Comparison of ENCODE assay signal across 9 cellular contexts in genomic region chr7:22726849-22727792, GRCh38. TPM values are rescaled to one million over a fixed set of nuclear protein-coding genes. Genes with fewer than 3 reads are reported as not detected.
A peak's percentile ranks its signal among the peaks of the same experiment; 100 is the strongest.
DNase-seq lines count a peak whose midpoint lies in the region; ATAC-seq and TF ChIP-seq lines count a peak whose summit lies in the region.
"Had no signal": no experiment of that assay in that cellular context is flagged by ENCODE, and none has a peak within 500 bp of the region (broad histone marks: within the 10 kb centered on the region; RNA-seq: fewer than 3 reads in every experiment).

IL6 (plus strand) TSS chr7:22727200; CDS start chr7:22727263, 63 bp downstream.

- H3K4me3 Mint-ChIP-seq in CD4-positive, CD25-positive, alpha-beta regulatory T cell = peak within 1 kb of the TSS in 3 of 4 donors; percentile 2 to 78 (median 73)
- H3K4me3 Mint-ChIP-seq in MCF 10A (ENCODE audit: unreplicated experiment) = peak within 1 kb of the TSS; percentile 72

- no peak within 1 kb of the TSS for H3K27ac Mint-ChIP-seq in CD4-positive, CD25-positive, alpha-beta regulatory T cell
- H3K27ac Mint-ChIP-seq in MCF 10A (ENCODE audit: low read depth, unreplicated experiment) = peak within 1 kb of the TSS; percentile 71

- peak; percentile 29 to 41 for ATAC-seq in CD4-positive, CD25-positive, alpha-beta regulatory T cell (ENCODE audit: low read depth in 2 of 2)
- ATAC-seq in Panc1 (no peak), HG03442 (IDR thresholded peaks at IDR 0.05; ENCODE audit: unreplicated experiment) (no peak), HG03565 (IDR thresholded peaks at IDR 0.05; ENCODE audit: unreplicated experiment) (no peak)

- in situ Hi-C loops in Panc1 (cut with HindIII; ENCODE audit: low pct_unique_long_range_greater_than_20kb, low sequenced_read_pairs) = no loop called here

- POLR2A ChIA-PET in Panc1 (lab: Charles Lee) = interaction anchor here (0.6 to 0.7 kb wide), 6 partner anchors 30 to 171 kb away, joined by 3 to 5 read pairs (median 4); no protein-coding TSS in a partner anchor
- POLR2A ChIA-PET in MCF 10A (lab: Yijun Ruan, JAX) = interaction anchor here (0.6 to 4.7 kb wide), 11 partner anchors 8 to 773 kb away, joined by 3 to 52 read pairs (median 4); no protein-coding TSS in a partner anchor

- H3K9me3 Mint-ChIP-seq in CD4-positive, CD25-positive, alpha-beta regulatory T cell = peaks cover 0 to 5% (median 0%) of the 10 kb centered on the region in 7 donors
- H3K9me3 Mint-ChIP-seq in MCF 10A (ENCODE audit: unreplicated experiment) = no peaks in the 10 kb centered on the region

- no peak within 1 kb of the TSS for H3K9ac ChIP-seq in HUES48 (ENCODE audit: low read depth, low read length)

- no peak within 1 kb of the TSS for H3K27ac ChIP-seq in CD4-positive, CD25-positive, alpha-beta regulatory T cell (ENCODE audit: insufficient read depth, low read length, poor library complexity, severe bottlenecking)
- H3K27ac ChIP-seq in HUES48 (ENCODE audit: low read depth, low read length) (peak within 1 kb of the TSS; percentile 72), Panc1 (ENCODE audit: low read length) (peak within 1 kb of the TSS; percentile 62), sigmoid colon (peak within 1 kb of the TSS; percentile 68 to 81 (median 73))
- H3K27ac ChIP-seq: HL-60 had no signal

- no peaks in the 10 kb centered on the region for H3K4me1 ChIP-seq in CD4-positive, CD25-positive, alpha-beta regulatory T cell (ENCODE audit: control insufficient read depth, insufficient read depth, low read length, poor library complexity, severe bottlenecking)
- peaks cover 32% of the 10 kb centered on the region for H3K4me1 ChIP-seq in HUES48 (ENCODE audit: control insufficient read depth, insufficient read depth, low read length)
- peaks cover 24% of the 10 kb centered on the region for H3K4me1 ChIP-seq in Panc1 (ENCODE audit: control insufficient read depth, insufficient read depth, low read length)
- peaks cover 0 to 62% (median 60%) of the 10 kb centered on the region in 4 donors for H3K4me1 ChIP-seq in sigmoid colon

- intact Hi-C loops in Panc1 (cut with micrococcal nuclease; ENCODE audit: unreplicated experiment) (loop anchor here (1.0 kb wide), 1 partner anchor 167 kb away; no protein-coding TSS in a partner anchor), MCF 10A (cut with micrococcal nuclease) (loop anchor here (1.0 to 5.0 kb wide), 5 partner anchors 55 to 167 kb away; no protein-coding TSS in a partner anchor), sigmoid colon (cut with DNase I) (loop anchor here (2.0 to 10.0 kb wide), 6 partner anchors 55 to 1302 kb away; partner anchors contain the start of gene SP4)

- H3K36me3 Mint-ChIP-seq in CD4-positive, CD25-positive, alpha-beta regulatory T cell = no peaks in the 10 kb centered on the region
- peaks cover 5% of the 10 kb centered on the region for H3K36me3 Mint-ChIP-seq in MCF 10A (ENCODE audit: insufficient read depth, unreplicated experiment)

- H3K4me3 ChIP-seq in CD4-positive, CD25-positive, alpha-beta regulatory T cell (ENCODE audit: low read depth, low read length) = no peak within 1 kb of the TSS
- H3K4me3 ChIP-seq in HUES48 (ENCODE audit: low read depth, low read length) (peak within 1 kb of the TSS; percentile 37), Panc1 (ENCODE audit: low read depth in 2 of 2, low read length in 2 of 2) (no peak within 1 kb of the TSS), sigmoid colon (peak within 1 kb of the TSS; percentile 11 to 44 (median 36))

- no peak for TF ChIP-seq CTCF in Panc1 (IDR thresholded peaks at IDR 0.05)
- no peak for TF ChIP-seq CTCF in MCF 10A (IDR thresholded peaks at IDR 0.05; ENCODE audit: unreplicated experiment)
- TF ChIP-seq CTCF in sigmoid colon (IDR thresholded peaks at IDR 0.05) = no peak

- no peak for TF ChIP-seq EP300 in sigmoid colon (IDR thresholded peaks at IDR 0.05)

- CTCF ChIA-PET in Panc1 (lab: Charles Lee) (interaction anchor here (0.6 to 7.6 kb wide), 7 partner anchors 55 to 410 kb away, joined by 3 to 98 read pairs (median 4); no protein-coding TSS in a partner anchor), MCF 10A (lab: Yijun Ruan, JAX) (interaction anchor here (0.6 to 16.9 kb wide), 35 partner anchors 9 to 1396 kb away, joined by 3 to 544 read pairs (median 3); no protein-coding TSS in a partner anchor)

- peaks cover 54% of the 10 kb centered on the region for H3K27me3 Mint-ChIP-seq in CD4-positive, CD25-positive, alpha-beta regulatory T cell
- H3K27me3 Mint-ChIP-seq in MCF 10A (ENCODE audit: insufficient read depth, unreplicated experiment) = no peaks in the 10 kb centered on the region

- H3K9me3 ChIP-seq in CD4-positive, CD25-positive, alpha-beta regulatory T cell (ENCODE audit: control insufficient read depth in 2 of 2, low read length in 2 of 2) = no peaks in the 10 kb centered on the region
- H3K9me3 ChIP-seq in HUES48 (ENCODE audit: control insufficient read depth, insufficient read depth, low read length) (no peaks in the 10 kb centered on the region), Panc1 (ENCODE audit: control insufficient read depth, insufficient read depth, low read depth, low read length) (no peaks in the 10 kb centered on the region; the same call in 1 of the 2 replicates), sigmoid colon (no peaks in the 10 kb centered on the region)

- no peak for TF ChIP-seq POLR2A in sigmoid colon (IDR thresholded peaks at IDR 0.05)

- DNase-seq in CD4-positive, CD25-positive, alpha-beta regulatory T cell = peak in 1 of 3 donors; percentile 26
- no peak for DNase-seq in Panc1 (ENCODE audit: low read depth, low spot score)
- peak; percentile 86 for DNase-seq in MCF 10A (ENCODE audit: unreplicated experiment)
- peak; percentile 74 for DNase-seq in iPS-NIHi7 (ENCODE audit: extremely low spot score)
- DNase-seq in sigmoid colon = peak; percentile 95

- H3K4me1 Mint-ChIP-seq in CD4-positive, CD25-positive, alpha-beta regulatory T cell = peaks cover 0 to 21% (median 13%) of the 10 kb centered on the region in 4 donors
- peaks cover 45% of the 10 kb centered on the region for H3K4me1 Mint-ChIP-seq in MCF 10A (ENCODE audit: insufficient read depth, unreplicated experiment)

- BruUV-seq in Panc1 (replicated peaks; lab: Mats Ljungman, UMichigan) = no TSS peak
- BruUV-seq in MCF 10A (replicated peaks; lab: Mats Ljungman, UMichigan) = TSS peak; percentile 67

- H3K27me3 ChIP-seq in CD4-positive, CD25-positive, alpha-beta regulatory T cell (ENCODE audit: control insufficient read depth, insufficient read depth, low read length) = peaks cover 3% of the 10 kb centered on the region
- H3K27me3 ChIP-seq in HUES48 (ENCODE audit: control insufficient read depth, insufficient read depth, low read length) (peaks cover 7% of the 10 kb centered on the region; the same call in 1 of the 2 replicates), Panc1 (ENCODE audit: control insufficient read depth, insufficient read depth, low read length) (no peaks in the 10 kb centered on the region), sigmoid colon (no peaks in the 10 kb centered on the region)

- H3K36me3 ChIP-seq in CD4-positive, CD25-positive, alpha-beta regulatory T cell (ENCODE audit: control insufficient read depth, insufficient read depth, low read length) = no peaks in the 10 kb centered on the region
- no peaks in the 10 kb centered on the region for H3K36me3 ChIP-seq in HUES48 (ENCODE audit: control insufficient read depth, insufficient read depth, low read length)
- no peaks in the 10 kb centered on the region for H3K36me3 ChIP-seq in Panc1 (ENCODE audit: control insufficient read depth, insufficient read depth, low read length)
- no peaks in the 10 kb centered on the region for H3K36me3 ChIP-seq in sigmoid colon

- 29 to 51% methylated on average over 31 of the region's 31 CpGs for WGBS in sigmoid colon, 2 donors

RNA-seq across cellular contexts. Expression of gene IL6, which starts in this region (rescaled TPM):
- total RNA-seq in CD4-positive, CD25-positive, alpha-beta regulatory T cell = not detected
- polyA plus RNA-seq in CD4-positive, CD25-positive, alpha-beta regulatory T cell = not detected
- total RNA-seq in Panc1 (2021; ENCODE audit: unreplicated experiment) = not detected
- not detected for polyA plus RNA-seq in Panc1 (2012; ENCODE audit: insufficient read length)
- total RNA-seq in MCF 10A (2022) = 13.8 and 22.0 TPM in 2 replicates
- total RNA-seq in sigmoid colon = 10 to 100 TPM in 2 of 4 donors, 1 to 10 TPM in 2; 2.1 to 43.3 (median 9.7) TPM
- 10 to 100 TPM in 1 of 3 donors, 1 to 10 TPM in 1, not detected in 1; 5.3 to 13.8 TPM for polyA plus RNA-seq in sigmoid colon

Comparison
In these comparisons a context has a peak if more than half of its experiments do, and no peak if none do; other contexts are left out.
1. Peak in ATAC-seq in CD4-positive, CD25-positive, alpha-beta regulatory T cell; RNA of the gene not detected or under 1 TPM.
2. H3K4me3 ChIP-seq: peak in HUES48 (single experiment) and sigmoid colon (4 of 4); none in CD4-positive, CD25-positive, alpha-beta regulatory T cell (single experiment) and Panc1 (0 of 2).